ENCODE assay signal across 8 cellular contexts in genomic region chr17:5418858-5419355, GRCh38. TPM values are rescaled to one million over a fixed set of nuclear protein-coding genes. Genes with fewer than 3 reads are reported as not detected.
DNase-seq lines count a peak whose midpoint lies in the region; ATAC-seq lines count a peak whose summit lies in the region.

No MANE protein-coding gene starts in this region.

- H3K27me3 ChIP-seq in SJSA1 (replicated peaks), result no peaks in the 10 kb centered on the region

- ATAC-seq in HG03439 (IDR thresholded peaks at IDR 0.05; ENCODE audit: unreplicated experiment), result peak; percentile 23

- H3K9me3 ChIP-seq in SJSA1 (replicated peaks), result no peaks in the 10 kb centered on the region

- peak overlapping the region; percentile 83 for H3K4me3 ChIP-seq in SJSA1

- H3K36me3 ChIP-seq in SJSA1, result peaks cover 54% of the 10 kb centered on the region

- DNase-seq in activated T-cell treated with anti-CD3 and anti-CD28 coated beads for 24 hours (ENCODE audit: low read depth), result peak; percentile 69
- DNase-seq in activated T-cell treated with anti-CD3 and anti-CD28 coated beads, Interleukin-2, amount 50 U/mL, for 1 hour, result no peak
- DNase-seq in SJSA1 (ENCODE audit: low read depth in 1 of 2, low spot score in 2 of 2), result no peak
- peak; percentile 68 for DNase-seq in astrocyte of the hippocampus (ENCODE audit: low read depth, low spot score)
- DNase-seq in iris pigment epithelial cell (ENCODE audit: low read depth), result peak; percentile 62
- DNase-seq in stimulated activated CD4-positive, alpha-beta T cell treated with anti-CD3 and anti-CD28 coated beads, Interleukin-1b, Interleukin-23, amount 100 ng/mL, for 48 hours, result peak; percentile 73
- no peak for DNase-seq in KG1 (lab: John Stamatoyannopoulos, UW)

- peak overlapping the region; percentile 71 for H3K27ac ChIP-seq in SJSA1

- peaks cover 19% of the 10 kb centered on the region for H3K4me1 ChIP-seq in SJSA1 (replicated peaks)

RNA-seq across cellular contexts. Expression of gene NUP88, which starts 0.6 kb away (rescaled TPM):
- total RNA-seq in SJSA1 (2014; rRNA removed; shearing (Covaris generic)), result 111 and 146 TPM in 2 replicates

RNA-seq across cellular contexts. Expression of gene RPAIN, which starts 1.1 kb away (rescaled TPM):
- 44.1 and 83.4 TPM in 2 replicates for total RNA-seq in SJSA1 (2014; rRNA removed; shearing (Covaris generic))

RNA-seq across cellular contexts. Expression of gene C1QBP, which starts 20.0 kb away (rescaled TPM):
- total RNA-seq in SJSA1 (2014; rRNA removed; shearing (Covaris generic)), result 288 and 411 TPM in 2 replicates

RNA-seq across cellular contexts. Expression of gene DHX33, which starts 49.9 kb away (rescaled TPM):
- total RNA-seq in SJSA1 (2014; rRNA removed; shearing (Covaris generic)), result 2.3 and 5.7 TPM in 2 replicates

Comparison
In these comparisons a context has a peak if more than half of its experiments do, and no peak if none do; other contexts are left out.
1. DNase-seq: peak in activated T-cell treated with anti-CD3 and anti-CD28 coated beads for 24 hours (single experiment), astrocyte of the hippocampus (single experiment), iris pigment epithelial cell (single experiment) and stimulated activated CD4-positive, alpha-beta T cell treated with anti-CD3 and anti-CD28 coated beads, Interleukin-1b, Interleukin-23, amount 100 ng/mL, for 48 hours (single experiment); none in activated T-cell treated with anti-CD3 and anti-CD28 coated beads, Interleukin-2, amount 50 U/mL, for 1 hour (single experiment), SJSA1 (0 of 2) and KG1 (single experiment).